In the genomic region with DNA sequence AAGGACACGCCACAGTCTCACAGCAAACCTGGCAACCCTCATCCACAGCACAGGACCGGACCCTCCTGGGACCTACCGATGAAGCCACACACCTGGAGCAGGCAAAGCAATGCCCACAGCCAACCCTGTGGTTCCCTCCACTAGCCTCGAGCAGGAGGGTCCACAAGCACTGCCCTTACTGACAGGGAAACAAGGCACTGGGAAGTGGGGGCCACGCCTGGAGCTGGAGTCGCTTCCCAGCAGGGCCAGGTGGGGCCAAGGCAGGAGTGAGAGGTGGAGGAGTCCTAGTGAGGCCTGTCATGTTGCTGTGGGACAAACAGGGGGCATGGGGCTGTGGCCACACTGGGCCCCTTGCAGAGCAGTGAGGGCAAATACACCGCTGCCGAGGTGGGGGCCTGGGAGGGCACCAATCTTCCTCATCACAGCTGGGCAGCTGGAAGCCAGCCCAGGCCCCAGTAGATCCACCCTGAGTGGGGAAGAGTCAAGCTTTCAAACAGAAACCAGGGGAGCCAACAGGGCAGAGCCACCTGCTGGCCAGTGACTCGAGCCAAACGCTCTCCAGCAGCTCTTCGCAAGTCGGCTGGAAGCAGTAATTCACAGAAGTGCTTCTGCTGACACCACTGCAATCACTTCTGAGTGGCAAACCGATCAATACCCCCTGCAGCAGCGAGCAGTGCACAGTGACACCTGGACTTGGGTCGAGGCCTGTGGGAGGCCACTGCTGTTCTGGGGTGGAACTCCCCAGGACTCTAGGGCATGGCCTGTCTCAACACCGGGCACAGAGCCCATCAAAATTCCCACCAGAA, we compare ENCODE assay signal across 8 cellular contexts. TPM values are rescaled to one million over a fixed set of nuclear protein-coding genes. Genes with fewer than 3 reads are reported as not detected.
DNase-seq lines count a peak whose midpoint lies in the region; ATAC-seq and TF ChIP-seq lines count a peak whose summit lies in the region.

No MANE protein-coding gene starts in this region.

- no peak overlapping the region for H3K4ac ChIP-seq in neuronal stem cell (ENCODE audit: low read length)

- H3K27me3 ChIP-seq in neuronal stem cell (ENCODE audit: control insufficient read depth in 3 of 3, insufficient read depth in 3 of 3, low read depth in 1 of 3, low read length in 3 of 3) = no peaks in the 10 kb centered on the region

- DNase-seq in GM12865 (ENCODE audit: low read depth) (peak; percentile 19), NCI-H2029 (lab: John Stamatoyannopoulos, UW) (peak; percentile 62), choroid plexus epithelial cell (ENCODE audit: low read depth) (peak; percentile 65), neuronal stem cell (ENCODE audit: low spot score) (no peak), COLO829 (ENCODE audit: low spot score) (no peak), NAMALWA (ENCODE audit: low spot score) (no peak), NCI-H226 (no peak)

- peaks cover 0 to 5% of the 10 kb centered on the region in 2 donors for H3K4me1 ChIP-seq in neuronal stem cell (ENCODE audit: control insufficient read depth in 2 of 2, insufficient read depth in 1 of 2, low read depth in 1 of 2, low read length in 2 of 2)

- H2BK120ac ChIP-seq in neuronal stem cell (ENCODE audit: low read depth, low read length) = no peak overlapping the region

- H3K9ac ChIP-seq in neuronal stem cell (ENCODE audit: low read depth, low read length, poor library complexity) = peak overlapping the region; percentile 68

- no peak overlapping the region for H3K14ac ChIP-seq in neuronal stem cell (ENCODE audit: low read length)

- no peaks in the 10 kb centered on the region for H3K36me3 ChIP-seq in neuronal stem cell (replicated peaks in 1 of 2; ENCODE audit: control insufficient read depth in 2 of 2, insufficient read depth in 2 of 2, low read length in 2 of 2)

- no peak overlapping the region for H2AFZ ChIP-seq in neuronal stem cell (ENCODE audit: low read length)

- H3K18ac ChIP-seq in neuronal stem cell (ENCODE audit: low read length) = peak overlapping the region; percentile 55

- peak overlapping the region; percentile 45 for H3K23ac ChIP-seq in neuronal stem cell (ENCODE audit: low read depth, low read length, poor library complexity)

- peak overlapping the region; percentile 56 for H2AK5ac ChIP-seq in neuronal stem cell (ENCODE audit: low read depth, low read length)

- TF ChIP-seq CTCF in GM12865 (IDR thresholded peaks at IDR 0.05; ENCODE audit: insufficient read depth, low read depth, low read length, missing control alignments) = peak; percentile 23
- TF ChIP-seq CTCF in choroid plexus epithelial cell (conservative IDR thresholded peaks at IDR 0.05; ENCODE audit: low read depth, low read length) = peak; percentile 72

- no peak overlapping the region for H3K27ac ChIP-seq in neuronal stem cell (replicated peaks; ENCODE audit: low read length)

- H3K9me3 ChIP-seq in neuronal stem cell (replicated peaks in 1 of 2; ENCODE audit: control insufficient read depth in 2 of 2, insufficient read depth in 1 of 2, low read depth in 1 of 2, low read length in 2 of 2) = peaks cover 0 to 6% of the 10 kb centered on the region in 2 donors

- no peak overlapping the region for H4K8ac ChIP-seq in neuronal stem cell (ENCODE audit: low read depth, low read length)

- H2BK5ac ChIP-seq in neuronal stem cell (ENCODE audit: low read length) = no peak overlapping the region

- H3K4me3 ChIP-seq in GM12865 (ENCODE audit: low read depth, low read length) (no peak overlapping the region), choroid plexus epithelial cell (ENCODE audit: low read depth, low read length) (no peak overlapping the region), neuronal stem cell (ENCODE audit: low read length in 2 of 2) (no peak overlapping the region)

- no peak for ATAC-seq in HG02970 (IDR thresholded peaks at IDR 0.05; ENCODE audit: low FRiP score, unreplicated experiment)

- H3K79me1 ChIP-seq in neuronal stem cell (ENCODE audit: low read depth, low read length) = peaks cover 12% of the 10 kb centered on the region

- no CpG with 5 or more reads among the region's 16 CpGs for WGBS in neuronal stem cell (ENCODE audit: extremely low coverage in 2 of 2, insufficient read length in 2 of 2, insufficient replicate concordance in 1 of 2), 2 donors

- H2BK12ac ChIP-seq in neuronal stem cell (ENCODE audit: low read length) = peak overlapping the region; percentile 43

- H4K91ac ChIP-seq in neuronal stem cell (ENCODE audit: low read depth, low read length, poor library complexity) = no peak overlapping the region

- no peak overlapping the region for H3K4me2 ChIP-seq in neuronal stem cell (ENCODE audit: insufficient read depth, low read length, poor library complexity, severe bottlenecking)

- no peak overlapping the region for H2BK15ac ChIP-seq in neuronal stem cell (ENCODE audit: low read length)

RNA-seq across cellular contexts. Expression of a gene that starts 13.7 kb away (rescaled TPM):
- polyA plus RNA-seq in neuronal stem cell (2013, experiment 1 of 2) = 7.1 TPM
- polyA plus RNA-seq in neuronal stem cell (2013, experiment 2 of 2) = 7.0 TPM

RNA-seq across cellular contexts. Expression of a gene that starts 36.5 kb away (rescaled TPM):
- polyA plus RNA-seq in neuronal stem cell (2013, experiment 1 of 2) = 0.49 TPM
- 0.48 TPM for polyA plus RNA-seq in neuronal stem cell (2013, experiment 2 of 2)

RNA-seq across cellular contexts. Expression of a gene that starts 43.2 kb away (rescaled TPM):
- not detected for polyA plus RNA-seq in neuronal stem cell (2013, experiment 1 of 2)
- not detected for polyA plus RNA-seq in neuronal stem cell (2013, experiment 2 of 2)

Comparison
In these comparisons a context has a peak if more than half of its experiments do, and no peak if none do; other contexts are left out.
1. DNase-seq: peak in GM12865 (single experiment), NCI-H2029 (single experiment) and choroid plexus epithelial cell (single experiment); none in neuronal stem cell (single experiment), COLO829 (single experiment), NAMALWA (single experiment) and NCI-H226 (single experiment).